Comparison of ENCODE assay signal across 19 cellular contexts in the genomic region with DNA sequence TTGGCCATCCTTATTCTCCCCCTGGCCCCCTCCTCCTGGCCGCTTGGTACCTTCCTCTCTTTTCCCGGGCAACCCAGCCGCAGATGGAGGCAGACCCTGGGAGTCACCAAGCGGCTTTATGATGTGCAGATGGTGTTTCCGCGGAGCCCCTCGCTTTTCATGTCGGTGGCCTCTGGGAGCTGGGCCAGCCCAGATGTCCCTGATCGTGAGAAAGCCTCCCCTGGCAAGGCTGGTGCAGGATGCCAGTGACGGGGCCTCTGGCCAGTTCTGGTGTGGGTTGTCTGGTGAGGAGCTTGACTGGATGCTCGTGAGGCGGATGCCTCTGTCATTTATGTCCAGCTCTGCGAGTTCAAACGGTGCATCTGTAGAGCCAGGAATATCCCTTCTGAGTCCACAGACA. TPM values are rescaled to one million over a fixed set of nuclear protein-coding genes. Genes with fewer than 3 reads are reported as not detected.
DNase-seq lines count a peak whose midpoint lies in the region; ATAC-seq and TF ChIP-seq lines count a peak whose summit lies in the region.
"Had no signal": no experiment of that assay in that cellular context is flagged by ENCODE, and none has a peak within 500 bp of the region (broad histone marks: within the 10 kb centered on the region; RNA-seq: fewer than 3 reads in every experiment).

No MANE protein-coding gene starts in this region.

- no peaks in the 10 kb centered on the region for H3K36me3 ChIP-seq in SK-N-SH (replicated peaks in 1 of 2; ENCODE audit: control insufficient read depth in 1 of 2, insufficient read depth in 2 of 2, low read length in 1 of 2)
- no peaks in the 10 kb centered on the region for H3K36me3 ChIP-seq in neuronal stem cell (replicated peaks in 1 of 2; ENCODE audit: control insufficient read depth in 2 of 2, insufficient read depth in 2 of 2, low read length in 2 of 2)
- H3K36me3 ChIP-seq in ovary: no peaks in the 10 kb centered on the region
- H3K36me3 ChIP-seq in MM.1S (replicated peaks; ENCODE audit: insufficient read depth, low read length): no peaks in the 10 kb centered on the region
- H3K36me3 ChIP-seq: HAP-1 had no signal

- TF ChIP-seq CTCF in SK-N-SH (IDR thresholded peaks at IDR 0.05) (no peak), ovary (IDR thresholded peaks at IDR 0.05) (no peak), MM.1S (IDR thresholded peaks at IDR 0.05; ENCODE audit: low read length) (no peak)

- intact Hi-C loops in ovary (cut with DNase I): loop anchor here in 1 of 4 donors (10.0 kb wide), 1 partner anchor 418 kb away; no protein-coding TSS in a partner anchor

- DNase-seq in SK-N-SH (peak; percentile 61), NCI-H446 (lab: John Stamatoyannopoulos, UW) (peak; percentile 64 to 93), cerebellar cortex (ENCODE audit: low spot score) (peak; percentile 66), neuronal stem cell (ENCODE audit: low spot score) (no peak), ovary (no peak), MM.1S (no peak)
- DNase-seq in stimulated activated CD4-positive, alpha-beta T cell treated with anti-CD3 and anti-CD28 coated beads, Interleukin-1b, Interleukin-23, amount 100 ng/mL, for 48 hours: no peak
- DNase-seq: DMS79 treated with DMSO at 0.1 percent for 48 hours, KG1, NCI-H1417 treated with DMSO at 0.1 percent for 48 hours, NCI-H2029, NCI-H345, NCI-H69, T-helper 1 cell had no signal

- no peak overlapping the region for H2BK12ac ChIP-seq in neuronal stem cell (ENCODE audit: low read length)

- H3K23ac ChIP-seq in neuronal stem cell (ENCODE audit: low read depth, low read length, poor library complexity): peak overlapping the region; percentile 23

- H3K4me1 ChIP-seq in SK-N-SH (ENCODE audit: control insufficient read depth in 1 of 2, insufficient read depth in 2 of 2, low read depth in 1 of 2, low read length in 1 of 2) (peaks cover 0 to 42% of the 10 kb centered on the region in 2 experiments; a peak in 1 of 4 replicates), neuronal stem cell (ENCODE audit: control insufficient read depth in 2 of 2, insufficient read depth in 1 of 2, low read depth in 1 of 2, low read length in 2 of 2) (peaks cover 13 to 22% of the 10 kb centered on the region in 2 donors), ovary (ENCODE audit: insufficient read depth) (no peaks in the 10 kb centered on the region), MM.1S (ENCODE audit: low read length) (no peaks in the 10 kb centered on the region)
- H3K4me1 ChIP-seq: HAP-1 had no signal

- no peak overlapping the region for H4K91ac ChIP-seq in neuronal stem cell (ENCODE audit: low read depth, low read length, poor library complexity)

- no peak for ATAC-seq in SK-N-SH treated with all-trans-retinoic acid at 6 μM for 48 hours
- ATAC-seq: GM12878, GM23338, Panc1 had no signal

- H2AFZ ChIP-seq in SK-N-SH (ENCODE audit: low read depth) (no peak overlapping the region), neuronal stem cell (ENCODE audit: low read length) (no peak overlapping the region), MM.1S (ENCODE audit: low read length) (no peak overlapping the region)
- H2AFZ ChIP-seq: GM23338 had no signal

- H3K79me2 ChIP-seq in SK-N-SH (ENCODE audit: insufficient read depth): no peaks in the 10 kb centered on the region
- no peaks in the 10 kb centered on the region for H3K79me2 ChIP-seq in MM.1S (ENCODE audit: low read length)

- no peak overlapping the region for H3K4ac ChIP-seq in neuronal stem cell (ENCODE audit: low read length)

- no peak overlapping the region for H4K8ac ChIP-seq in neuronal stem cell (ENCODE audit: low read depth, low read length)

- H3K79me1 ChIP-seq in neuronal stem cell (ENCODE audit: low read depth, low read length): no peaks in the 10 kb centered on the region

- no peaks in the 10 kb centered on the region for H3K9me3 ChIP-seq in SK-N-SH
- H3K9me3 ChIP-seq in neuronal stem cell (replicated peaks in 1 of 2; ENCODE audit: control insufficient read depth in 2 of 2, insufficient read depth in 1 of 2, low read depth in 1 of 2, low read length in 2 of 2): no peaks in the 10 kb centered on the region
- no peaks in the 10 kb centered on the region for H3K9me3 ChIP-seq in ovary
- no peaks in the 10 kb centered on the region for H3K9me3 ChIP-seq in MM.1S (replicated peaks; ENCODE audit: insufficient read depth, low read length)
- H3K9me3 ChIP-seq: HAP-1 had no signal

- CTCF ChIA-PET in SK-N-SH (lab: Yijun Ruan, JAX): interaction anchor here (1.2 to 7.0 kb wide), 6 partner anchors 12 to 279 kb away, joined by 3 to 32 read pairs (median 4); no protein-coding TSS in a partner anchor

- no peaks in the 10 kb centered on the region for H3F3A ChIP-seq in SK-N-SH (replicated peaks; ENCODE audit: insufficient read depth)
- no peaks in the 10 kb centered on the region for H3F3A ChIP-seq in MM.1S (ENCODE audit: insufficient read depth, low read length)

- no peak overlapping the region for H3K4me2 ChIP-seq in SK-N-SH
- H3K4me2 ChIP-seq in neuronal stem cell (ENCODE audit: insufficient read depth, low read length, poor library complexity, severe bottlenecking): no peak overlapping the region
- H3K4me2 ChIP-seq in MM.1S (ENCODE audit: low read depth, low read length): no peak overlapping the region
- H3K4me2 ChIP-seq: GM23338 had no signal

- H2BK120ac ChIP-seq in neuronal stem cell (ENCODE audit: low read depth, low read length): no peak overlapping the region

- H2BK15ac ChIP-seq in neuronal stem cell (ENCODE audit: low read length): no peak overlapping the region

- no peak overlapping the region for H2AK5ac ChIP-seq in neuronal stem cell (ENCODE audit: low read depth, low read length)

- H3K9me2 ChIP-seq in SK-N-SH (no peaks in the 10 kb centered on the region), MM.1S (replicated peaks; ENCODE audit: insufficient read depth, low read length) (no peaks in the 10 kb centered on the region)

- peak overlapping the region; percentile 17 for H3K18ac ChIP-seq in neuronal stem cell (ENCODE audit: low read length)

- no peak for TF ChIP-seq EP300 in SK-N-SH (IDR thresholded peaks at IDR 0.05; ENCODE audit: borderline replicate concordance in 1 of 2, low read depth in 1 of 2, low read length in 1 of 2)
- no peak for TF ChIP-seq EP300 in ovary (IDR thresholded peaks at IDR 0.05)

- H3K27me3 ChIP-seq in SK-N-SH (ENCODE audit: insufficient read depth) (peaks cover 9% of the 10 kb centered on the region; the same call in 1 of the 2 replicates), neuronal stem cell (ENCODE audit: control insufficient read depth in 3 of 3, insufficient read depth in 3 of 3, low read depth in 1 of 3, low read length in 3 of 3) (no peaks in the 10 kb centered on the region), ovary (no peaks in the 10 kb centered on the region), MM.1S (replicated peaks; ENCODE audit: insufficient read depth, low read length) (no peaks in the 10 kb centered on the region)

- no peak for TF ChIP-seq POLR2A in ovary (IDR thresholded peaks at IDR 0.05)

- H3K9ac ChIP-seq in SK-N-SH (no peak overlapping the region), neuronal stem cell (ENCODE audit: low read depth, low read length, poor library complexity) (no peak overlapping the region), MM.1S (ENCODE audit: low read length) (no peak overlapping the region)

- TF ChIP-seq RAD21 in SK-N-SH (IDR thresholded peaks at IDR 0.05; ENCODE audit: low read length): no peak

- H2BK5ac ChIP-seq in neuronal stem cell (ENCODE audit: low read length): no peak overlapping the region

- H3K27ac ChIP-seq in SK-N-SH (ENCODE audit: low read depth in 2 of 2, low read length in 1 of 2) (peak overlapping the region in 1 of 2 experiments; percentile 93; a peak in 2 of 4 replicates), neuronal stem cell (replicated peaks; ENCODE audit: low read length) (no peak overlapping the region), ovary (no peak overlapping the region), MM.1S (ENCODE audit: low read length) (no peak overlapping the region)

- H4K20me1 ChIP-seq in SK-N-SH (ENCODE audit: insufficient read depth): no peaks in the 10 kb centered on the region
- no peaks in the 10 kb centered on the region for H4K20me1 ChIP-seq in MM.1S (ENCODE audit: insufficient read depth, low read length)

- POLR2A ChIA-PET in SK-N-SH (lab: Yijun Ruan, JAX): interaction anchor here (0.8 to 2.0 kb wide), 2 partner anchors 8 to 39 kb away, joined by 3 to 7 read pairs; no protein-coding TSS in a partner anchor

- H3K4me3 ChIP-seq in SK-N-SH (ENCODE audit: low read depth in 2 of 2, low read length in 1 of 2) (no peak overlapping the region), neuronal stem cell (ENCODE audit: low read length in 2 of 2) (no peak overlapping the region), ovary (no peak overlapping the region), MM.1S (ENCODE audit: low read length) (no peak overlapping the region)
- H3K4me3 ChIP-seq: GM12878, GM23338, HAP-1 had no signal

- no peak overlapping the region for H3K14ac ChIP-seq in neuronal stem cell (ENCODE audit: low read length)

- WGBS in SK-N-SH (ENCODE audit: low lambda C conversion rate): 40% methylated on average over 14 of the region's 14 CpGs
- no CpG with 5 or more reads among the region's 14 CpGs for WGBS in neuronal stem cell (ENCODE audit: extremely low coverage in 2 of 2, insufficient read length in 2 of 2, insufficient replicate concordance in 1 of 2), 2 donors
- 69 to 81% (median 74%) methylated on average over 10 to 14 of the region's 14 CpGs for WGBS in ovary, 3 donors

TF ChIP-seq in SK-N-SH, 30 proteins besides CTCF, POLR2A, EP300 and RAD21:
- no peak; the same call in 1 of the 2 replicates for TF ChIP-seq GATA2 (CRISPR knock-in tag; IDR thresholded peaks at IDR 0.05)
- TF ChIP-seq CHD2 (IDR thresholded peaks at IDR 0.05; ENCODE audit: low read length, partially characterized antibody): peak; percentile 13
- TF ChIP-seq MXI1 (IDR thresholded peaks at IDR 0.05; ENCODE audit: low read depth, low read length): 0 out of 2 replicates have a peak, but pooled peaks have one; percentile 5
TF ChIP-seq in SK-N-SH: peak in this region for 2.

TF ChIP-seq in SK-N-SH treated with all-trans-retinoic acid at 6 μM for 48 hours, 23 proteins besides CTCF, POLR2A, EP300 and RAD21 (continues in another document):
- TF ChIP-seq SNAI2 (CRISPR knock-in tag; IDR thresholded peaks at IDR 0.05) (no peak), ZFP3 (CRISPR knock-in tag; IDR thresholded peaks at IDR 0.05) (no peak), ZNF565 (CRISPR knock-in tag; conservative IDR thresholded peaks at IDR 0.05; ENCODE audit: low read depth) (no peak), PPARA (CRISPR knock-in tag; IDR thresholded peaks at IDR 0.05; ENCODE audit: borderline replicate concordance) (no peak)

RNA-seq across cellular contexts. Expression of a gene that starts 18.0 kb away (rescaled TPM):
- polyA plus RNA-seq in SK-N-SH (2012; rRNA removed) (31.6 and 32.9 TPM in 2 replicates), ovary (10 to 100 TPM; 33.9 to 75.1 TPM)
- polyA plus RNA-seq in SK-N-SH (2012; cell fraction: cytosol; rRNA removed): 44.3 and 56.8 TPM in 2 replicates
- polyA plus RNA-seq in SK-N-SH (2012; cell fraction: nucleus; rRNA removed): 25.3 and 33.7 TPM in 2 replicates
- 185 TPM for polyA plus RNA-seq in neuronal stem cell (2013, experiment 1 of 2)
- 195 TPM for polyA plus RNA-seq in neuronal stem cell (2013, experiment 2 of 2)
- total RNA-seq in ovary: 10 to 100 TPM; 30.0 to 58.7 (median 53.5) TPM

Comparison
In these comparisons a context has a peak if more than half of its experiments do, and no peak if none do; other contexts are left out.
1. DNase-seq: peak in SK-N-SH (single experiment), NCI-H446 (2 of 2) and cerebellar cortex (single experiment); none in neuronal stem cell (single experiment), ovary (0 of 5), stimulated activated CD4-positive, alpha-beta T cell treated with anti-CD3 and anti-CD28 coated beads, Interleukin-1b, Interleukin-23, amount 100 ng/mL, for 48 hours (single experiment) and MM.1S (single experiment).